18 cellular contexts compared by ENCODE assay signal in genomic region chr12:82517808-82518207, GRCh38.
"Had no signal": no experiment of that assay in that cellular context is flagged by ENCODE, and none has a peak within 500 bp of the region (broad histone marks: within the 10 kb centered on the region; RNA-seq: fewer than 3 reads in every experiment).

No MANE protein-coding gene starts in this region.

- H3K36me3 ChIP-seq: gastrocnemius medialis, heart left ventricle, right atrium auricular region, WERI-Rb-1 had no signal

- H3K4me3 Mint-ChIP-seq: activated CD4-positive, alpha-beta memory T cell treated with anti-CD3 and anti-CD28 coated beads for 36 hours; activated CD4-positive, alpha-beta T cell treated with anti-CD3 and anti-CD28 coated beads for 36 hours; activated CD8-positive, alpha-beta memory T cell treated with anti-CD3 and anti-CD28 coated beads, Interleukin-2, amount 10 ng/mL, durations not matched to agents 7 days and 5 days had no signal

- ATAC-seq: activated CD4-positive, alpha-beta T cell treated with anti-CD3 and anti-CD28 coated beads for 36 hours; activated CD8-positive, alpha-beta memory T cell treated with anti-CD3 and anti-CD28 coated beads, Interleukin-2, amount 10 ng/mL, durations not matched to agents 7 days and 5 days; gastrocnemius medialis; heart left ventricle had no signal

- H3K27ac Mint-ChIP-seq: activated CD4-positive, alpha-beta memory T cell treated with anti-CD3 and anti-CD28 coated beads for 36 hours; activated CD4-positive, alpha-beta T cell treated with anti-CD3 and anti-CD28 coated beads for 36 hours; activated CD8-positive, alpha-beta memory T cell treated with anti-CD3 and anti-CD28 coated beads, Interleukin-2, amount 10 ng/mL, durations not matched to agents 7 days and 5 days; progenitor cell of endocrine pancreas had no signal

- H3K4me1 Mint-ChIP-seq: activated CD4-positive, alpha-beta T cell treated with anti-CD3 and anti-CD28 coated beads for 36 hours; activated CD8-positive, alpha-beta memory T cell treated with anti-CD3 and anti-CD28 coated beads, Interleukin-2, amount 10 ng/mL, durations not matched to agents 7 days and 5 days had no signal

- H3K4me1 ChIP-seq: gastrocnemius medialis, heart left ventricle, right atrium auricular region had no signal

- H3K27me3 ChIP-seq: gastrocnemius medialis, heart left ventricle, right atrium auricular region had no signal

- H3K4me3 ChIP-seq: gastrocnemius medialis, heart left ventricle, lung, right atrium auricular region had no signal

- DNase-seq: activated CD4-positive, alpha-beta memory T cell treated with anti-CD3 and anti-CD28 coated beads for 36 hours; activated CD4-positive, alpha-beta T cell treated with anti-CD3 and anti-CD28 coated beads for 36 hours; activated CD8-positive, alpha-beta memory T cell treated with anti-CD3 and anti-CD28 coated beads, Interleukin-2, amount 10 ng/mL, durations not matched to agents 7 days and 5 days; activated naive CD4-positive, alpha-beta T cell treated with anti-CD3 and anti-CD28 coated beads, Interleukin-2, amount 50 U/mL, for 16 hours; activated T-cell treated with anti-CD3 and anti-CD28 coated beads, Interleukin-2, amount 50 U/mL, for 1 hour; gastrocnemius medialis; heart left ventricle; midbrain; stimulated activated CD4-positive, alpha-beta T cell treated with anti-CD3 and anti-CD28 coated beads, Interleukin-4, amount 100 ng/mL, for 24 hours; stimulated activated naive CD4-positive, alpha-beta T cell treated with Interleukin-2 at 50 U/mL for 16 hours had no signal

- H3K36me3 Mint-ChIP-seq: activated CD4-positive, alpha-beta memory T cell treated with anti-CD3 and anti-CD28 coated beads for 36 hours; activated CD8-positive, alpha-beta memory T cell treated with anti-CD3 and anti-CD28 coated beads, Interleukin-2, amount 10 ng/mL, durations not matched to agents 7 days and 5 days had no signal

- FAIRE-seq: astrocyte, bronchial epithelial cell, islet of Langerhans, small intestine had no signal

- H3K27ac ChIP-seq: gastrocnemius medialis, heart left ventricle, right atrium auricular region, WERI-Rb-1 had no signal

- H3K9me3 ChIP-seq: gastrocnemius medialis, right atrium auricular region had no signal

- H3K27me3 Mint-ChIP-seq: activated CD4-positive, alpha-beta memory T cell treated with anti-CD3 and anti-CD28 coated beads for 36 hours; activated CD4-positive, alpha-beta T cell treated with anti-CD3 and anti-CD28 coated beads for 36 hours; progenitor cell of endocrine pancreas had no signal

- H3K9me3 Mint-ChIP-seq: activated CD4-positive, alpha-beta memory T cell treated with anti-CD3 and anti-CD28 coated beads for 36 hours had no signal
